In the genomic region with DNA sequence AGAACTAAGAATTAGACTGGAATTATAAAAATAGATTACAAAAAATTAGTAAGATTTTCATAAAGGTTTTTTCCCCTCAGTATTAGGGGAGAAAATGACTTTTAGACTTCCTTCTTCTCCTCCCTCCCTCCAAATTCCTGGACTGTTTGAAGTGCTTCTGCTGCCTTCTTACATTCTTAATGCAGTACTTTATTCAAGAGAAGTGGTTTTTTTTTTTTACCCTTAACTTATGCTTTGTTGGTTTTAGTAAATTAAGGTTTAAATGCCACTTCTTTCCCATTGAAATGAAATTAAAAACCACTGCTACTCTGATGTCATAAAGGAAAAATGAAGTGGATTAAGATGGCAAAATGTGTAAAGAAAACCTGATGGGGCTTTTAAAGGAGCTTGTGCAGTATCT, we compare ENCODE assay signal across 1 cellular context.
TF ChIP-seq lines count a peak whose summit lies in the region.

No MANE protein-coding gene starts in this region.

TF ChIP-seq in IMR-90, 13 proteins besides CTCF, POLR2A, EP300 and RAD21 (continued from another document):
- TF ChIP-seq, protein P1, sequence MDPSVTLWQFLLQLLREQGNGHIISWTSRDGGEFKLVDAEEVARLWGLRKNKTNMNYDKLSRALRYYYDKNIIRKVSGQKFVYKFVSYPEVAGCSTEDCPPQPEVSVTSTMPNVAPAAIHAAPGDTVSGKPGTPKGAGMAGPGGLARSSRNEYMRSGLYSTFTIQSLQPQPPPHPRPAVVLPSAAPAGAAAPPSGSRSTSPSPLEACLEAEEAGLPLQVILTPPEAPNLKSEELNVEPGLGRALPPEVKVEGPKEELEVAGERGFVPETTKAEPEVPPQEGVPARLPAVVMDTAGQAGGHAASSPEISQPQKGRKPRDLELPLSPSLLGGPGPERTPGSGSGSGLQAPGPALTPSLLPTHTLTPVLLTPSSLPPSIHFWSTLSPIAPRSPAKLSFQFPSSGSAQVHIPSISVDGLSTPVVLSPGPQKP (IDR thresholded peaks at IDR 0.05; ENCODE audit: borderline replicate concordance, low read depth, low read length), result no peak
- TF ChIP-seq NFE2L2 (IDR thresholded peaks at IDR 0.05; ENCODE audit: low read depth, low read length), result no peak
- TF ChIP-seq MXI1 (IDR thresholded peaks at IDR 0.05; ENCODE audit: borderline replicate concordance, low read depth, low read length), result no peak
- no peak for TF ChIP-seq CEBPB (IDR thresholded peaks at IDR 0.05; ENCODE audit: low read depth, low read length)
- TF ChIP-seq RCOR1 (IDR thresholded peaks at IDR 0.05; ENCODE audit: insufficient replicate concordance, low read length), result no peak
